ENCODE assay signal across 22 cellular contexts in the genomic region with DNA sequence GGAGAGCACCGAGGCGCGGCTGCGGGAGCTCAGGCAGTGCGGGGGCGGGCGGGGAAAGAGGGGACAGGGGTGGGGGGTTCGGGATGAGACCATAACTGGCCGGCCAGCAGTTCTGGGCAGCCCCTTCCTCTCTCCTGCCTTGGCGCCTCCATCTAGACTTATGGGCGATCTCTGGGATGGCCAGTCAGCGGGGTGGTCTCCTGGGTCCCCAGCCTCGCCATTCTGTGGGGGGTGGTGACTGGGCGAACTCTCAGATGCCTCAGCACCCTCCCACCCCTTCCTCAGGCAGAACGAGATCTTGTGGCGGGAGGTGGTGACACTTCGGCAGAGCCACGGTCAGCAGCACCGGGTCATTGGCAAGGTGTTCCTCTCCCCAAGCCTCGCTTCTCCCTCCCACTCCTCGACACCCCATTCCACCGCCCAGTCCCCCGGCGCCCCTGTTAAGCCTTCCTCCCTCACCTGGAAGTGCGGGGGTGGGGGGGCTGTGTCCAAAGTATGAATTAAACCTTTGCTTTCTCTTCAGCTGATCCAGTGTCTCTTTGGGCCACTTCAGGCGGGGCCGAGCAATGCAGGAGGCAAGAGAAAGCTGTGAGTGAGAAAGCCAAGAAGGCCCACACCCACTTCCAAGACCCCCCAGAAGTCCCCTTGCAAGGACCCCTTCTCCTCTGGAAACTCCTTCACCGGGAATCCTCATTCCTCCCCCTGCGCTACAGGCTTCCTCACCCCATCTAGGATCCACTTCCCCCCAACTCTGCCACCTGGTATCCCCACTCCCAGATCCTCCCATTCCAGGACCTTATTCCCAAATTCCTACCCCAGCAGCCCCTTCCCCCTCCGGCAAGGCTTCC. TPM values are rescaled to one million over a fixed set of nuclear protein-coding genes. Genes with fewer than 3 reads are reported as not detected.
DNase-seq lines count a peak whose midpoint lies in the region; ATAC-seq, FAIRE-seq and TF ChIP-seq lines count a peak whose summit lies in the region.
"Had no signal": no experiment of that assay in that cellular context is flagged by ENCODE, and none has a peak within 500 bp of the region (broad histone marks: within the 10 kb centered on the region; RNA-seq: fewer than 3 reads in every experiment).

No MANE protein-coding gene starts in this region.

- POLR2A ChIA-PET in IMR-90 (lab: Charles Lee; ENCODE audit: unreplicated experiment) = no interaction called here

- H3K9me1 ChIP-seq in IMR-90 (ENCODE audit: insufficient read depth, low read length) = peaks cover 12% of the 10 kb centered on the region

- H3K4me1 Mint-ChIP-seq in CD14-positive monocyte = peaks cover 48% of the 10 kb centered on the region
- peaks cover 14% of the 10 kb centered on the region for H3K4me1 Mint-ChIP-seq in neural crest cell

- no peak overlapping the region for H3K4me3 ChIP-seq in IMR-90 (ENCODE audit: insufficient read depth, low read depth, low read length)
- H3K4me3 ChIP-seq: SK-N-MC had no signal

- no peak for FAIRE-seq in GM12891 (lab: Jason Lieb, UNC)
- FAIRE-seq: bronchial epithelial cell, frontal cortex had no signal

- H3K23ac ChIP-seq in IMR-90 (ENCODE audit: low read depth, low read length) = no peak overlapping the region

- DNase-seq in CD14-positive monocyte (ENCODE audit: low spot score) (no peak), IMR-90 (no peak), ecto neural progenitor cell (ENCODE audit: low spot score) (peak; percentile 48), neural crest cell (ENCODE audit: low read depth, low spot score) (no peak), kidney glomerular epithelial cell (lab: John Stamatoyannopoulos, UW) (no peak), GM12891 (ENCODE audit: insufficient read length, low spot score) (no peak), AML-193 (lab: John Stamatoyannopoulos, UW) (no peak), NCI-H2107 treated with DMSO at 0.1 percent for 48 hours (lab: John Stamatoyannopoulos, UW; ENCODE audit: unreplicated experiment) (no peak)
- DNase-seq: activated CD4-positive, CD25-positive, alpha-beta regulatory T cell treated with anti-CD3 and anti-CD28 coated beads, Interleukin-2, amount 50 U/mL, for 72 hours; activated CD8-positive, alpha-beta memory T cell treated with anti-CD3 and anti-CD28 coated beads, Interleukin-2, amount 10 ng/mL, durations not matched to agents 7 days and 5 days; dorsolateral prefrontal cortex; left colon; NCI-H1105; NCI-H524; nephron progenitor cell; stimulated activated CD4-positive, alpha-beta T cell treated with anti-CD3 and anti-CD28 coated beads, Interleukin-4, amount 100 ng/mL, for 4 hours had no signal

- TF ChIP-seq RAD21 in IMR-90 (IDR thresholded peaks at IDR 0.05; ENCODE audit: low read length) = no peak

- ATAC-seq in IMR-90 (ENCODE audit: low read depth) = no peak
- ATAC-seq: activated CD8-positive, alpha-beta memory T cell treated with anti-CD3 and anti-CD28 coated beads, Interleukin-2, amount 10 ng/mL, durations not matched to agents 7 days and 5 days; left colon had no signal

- H3K27ac Mint-ChIP-seq in CD14-positive monocyte (peak overlapping the region in 1 of 7 donors; percentile 11), neural crest cell (ENCODE audit: unreplicated experiment) (no peak overlapping the region)
- H3K27ac Mint-ChIP-seq: activated CD8-positive, alpha-beta memory T cell treated with anti-CD3 and anti-CD28 coated beads, Interleukin-2, amount 10 ng/mL, durations not matched to agents 7 days and 5 days; activated T-helper 2 cell treated with anti-CD3 and anti-CD28 coated beads, Interferon-gamma antibody, Interleukin-2, Interleukin-4, amounts not matched to agents 10 μg/mL and 5 μg/mL and 100 μg/mL, durations not matched to agents 14 hours and 24 hours and 36 hours; mesothelial cell of epicardium; nephron progenitor cell; type B pancreatic cell had no signal

- H4K8ac ChIP-seq in IMR-90 (ENCODE audit: low read depth in 2 of 2, low read length in 2 of 2) = no peak overlapping the region

- in situ Hi-C loops in IMR-90 (cut with MboI; ENCODE audit: low sequenced_read_pairs) = no loop called here

- peaks cover 36% of the 10 kb centered on the region for H3K4me1 ChIP-seq in IMR-90 (ENCODE audit: control insufficient read depth, insufficient read depth, low read length)

- H2BK20ac ChIP-seq in IMR-90 (ENCODE audit: low read depth, low read length) = no peak overlapping the region

- peaks cover 69 to 92% (median 83%) of the 10 kb centered on the region in 3 donors for H3K27me3 Mint-ChIP-seq in CD14-positive monocyte (ENCODE audit: low read depth in 3 of 3)
- H3K27me3 Mint-ChIP-seq in neural crest cell (ENCODE audit: low read depth) = peaks cover 94% of the 10 kb centered on the region

- TF ChIP-seq POLR2A in IMR-90 (IDR thresholded peaks at IDR 0.05; ENCODE audit: low read depth, low read length) = no peak
- no peak for TF ChIP-seq POLR2A in GM12891 (IDR thresholded peaks at IDR 0.05; ENCODE audit: low read depth, low read length)

- no peaks in the 10 kb centered on the region for H4K20me1 ChIP-seq in IMR-90 (ENCODE audit: insufficient read depth, low read length)

- dilution Hi-C loops in IMR-90 (cut with HindIII; ENCODE audit: low sequenced_read_pairs, unreplicated experiment) = no loop called here

- no peak overlapping the region for H3K56ac ChIP-seq in IMR-90 (ENCODE audit: extremely low read depth, insufficient read depth, low read length)

- peak overlapping the region; percentile 55 for H2AK9ac ChIP-seq in IMR-90 (replicated peaks; ENCODE audit: low read depth, low read length, poor library complexity)

- intact Hi-C loops in CD14-positive monocyte (cut with micrococcal nuclease) (no loop called here), IMR-90 (cut with micrococcal nuclease) (no loop called here)

- WGBS in IMR-90 (ENCODE audit: extremely low coverage in 2 of 2, insufficient read length in 1 of 2), 2 experiments = 83% methylated on average over 2 of the region's 30 CpGs; no CpG with 5 or more reads in 1 of the 2 experiments

- no peak overlapping the region for H3K4me2 ChIP-seq in IMR-90 (ENCODE audit: low read depth, low read length)

- no peak overlapping the region for H2BK120ac ChIP-seq in IMR-90 (ENCODE audit: low read depth, low read length)

- no peak overlapping the region for H2BK5ac ChIP-seq in IMR-90 (ENCODE audit: low read depth, low read length, poor library complexity, severe bottlenecking)

- no peak for TF ChIP-seq CTCF in CD14-positive monocyte (IDR thresholded peaks at IDR 0.05)
- TF ChIP-seq CTCF in IMR-90 (conservative IDR thresholded peaks at IDR 0.05; ENCODE audit: low read depth, low read length) = no peak
- TF ChIP-seq CTCF in neural crest cell (conservative IDR thresholded peaks at IDR 0.05) = no peak

- no peak overlapping the region for H2AFZ ChIP-seq in IMR-90 (replicated peaks; ENCODE audit: low read length, poor library complexity)

- no peaks in the 10 kb centered on the region for H3K9me3 ChIP-seq in IMR-90 (ENCODE audit: control insufficient read depth, insufficient read depth, low read length)

- H2AK5ac ChIP-seq in IMR-90 (ENCODE audit: low read depth, low read length) = 0 out of 2 replicates have a peak overlapping the region, but pooled peaks have one; percentile 3

- peaks cover 5 to 16% of the 10 kb centered on the region in 2 experiments; a peak in 3 of 4 replicates for H3K79me1 ChIP-seq in IMR-90 (ENCODE audit: low read depth in 1 of 2, low read length in 2 of 2)

- no peak overlapping the region for H3K9ac ChIP-seq in IMR-90 (ENCODE audit: low read depth, low read length)

- no peak overlapping the region for H3K18ac ChIP-seq in IMR-90 (ENCODE audit: low read depth, low read length)

- H3K27ac ChIP-seq in IMR-90 (ENCODE audit: insufficient read depth, low read length) = no peak overlapping the region
- H3K27ac ChIP-seq: SK-N-MC had no signal

- H4K91ac ChIP-seq in IMR-90 (ENCODE audit: insufficient read depth, low read depth, low read length) = no peak overlapping the region

- peaks cover 3% of the 10 kb centered on the region; the same call in 1 of the 2 replicates for H3K36me3 ChIP-seq in IMR-90 (ENCODE audit: control insufficient read depth, insufficient read depth, low read length)

- H3K4me3 Mint-ChIP-seq in CD14-positive monocyte = peak overlapping the region; percentile 9 to 84
- peak overlapping the region; percentile 57 for H3K4me3 Mint-ChIP-seq in neural crest cell
- H3K4me3 Mint-ChIP-seq: activated CD8-positive, alpha-beta memory T cell treated with anti-CD3 and anti-CD28 coated beads, Interleukin-2, amount 10 ng/mL, durations not matched to agents 7 days and 5 days; nephron progenitor cell had no signal

- H3K4ac ChIP-seq in IMR-90 (ENCODE audit: low read depth, low read length) = no peak overlapping the region

- H3K9me3 Mint-ChIP-seq in CD14-positive monocyte = peaks cover 0 to 28% (median 14%) of the 10 kb centered on the region in 7 donors
- no peaks in the 10 kb centered on the region for H3K9me3 Mint-ChIP-seq in neural crest cell
- H3K9me3 Mint-ChIP-seq: activated T-helper 2 cell treated with anti-CD3 and anti-CD28 coated beads, Interferon-gamma antibody, Interleukin-2, Interleukin-4, amounts not matched to agents 10 μg/mL and 5 μg/mL and 100 μg/mL, durations not matched to agents 14 hours and 24 hours and 36 hours; mesothelial cell of epicardium; type B pancreatic cell had no signal

- H3K36me3 Mint-ChIP-seq in CD14-positive monocyte = peaks cover 16 to 18% of the 10 kb centered on the region in 2 donors
- no peaks in the 10 kb centered on the region for H3K36me3 Mint-ChIP-seq in neural crest cell (ENCODE audit: low read depth)
- H3K36me3 Mint-ChIP-seq: mesothelial cell of epicardium, type B pancreatic cell had no signal

- no peak overlapping the region for H2BK15ac ChIP-seq in IMR-90 (ENCODE audit: low read depth, low read length)

- H3K27me3 ChIP-seq in IMR-90 (ENCODE audit: control insufficient read depth, insufficient read depth, low read length) = peaks cover 24% of the 10 kb centered on the region; the same call in 1 of the 2 replicates

- CTCF ChIA-PET in IMR-90 (lab: Yijun Ruan, JAX) = no interaction called here

- no peak overlapping the region for H3K14ac ChIP-seq in IMR-90 (replicated peaks; ENCODE audit: low read depth, low read length)

- no peak overlapping the region for H4K5ac ChIP-seq in IMR-90 (ENCODE audit: low read depth, low read length)

- no TSS peak for BruUV-seq in IMR-90 (replicated peaks; lab: Mats Ljungman, UMichigan)

RNA-seq across cellular contexts. Expression of a gene that starts 1.7 kb away (rescaled TPM):
- not detected for polyA plus RNA-seq in CD14-positive monocyte
- 0.54 and 0.83 TPM in 2 replicates for total RNA-seq in IMR-90 (2012; rRNA removed)
- polyA plus RNA-seq in IMR-90 (2012; rRNA removed) = 6.7 and 7.5 TPM in 2 replicates
- polyA plus RNA-seq in IMR-90 (2012; cell fraction: cytosol; rRNA removed) = 0.50 and 2.0 TPM in 2 replicates
- polyA plus RNA-seq in IMR-90 (2012; cell fraction: nucleus; rRNA removed; ENCODE audit: low replicate concordance) = 125 and 166 TPM in 2 replicates
- 1.3 TPM in 1 of 2 replicates, not detected in the other for total RNA-seq in neural crest cell
- 13.0 TPM for polyA plus RNA-seq in GM12891 (2012; ENCODE audit: low read depth, missing spikeins)

RNA-seq across cellular contexts. Expression of a gene that starts 4.1 kb away (rescaled TPM):
- polyA plus RNA-seq in CD14-positive monocyte (1 to 10 TPM; 2.7 to 3.8 TPM), IMR-90 (2012; rRNA removed) (16.9 and 17.2 TPM in 2 replicates)
- total RNA-seq in IMR-90 (2012; rRNA removed) (5.0 and 6.1 TPM in 2 replicates), neural crest cell (4.5 and 5.8 TPM in 2 replicates)
- 17.3 and 24.9 TPM in 2 replicates for polyA plus RNA-seq in IMR-90 (2012; cell fraction: cytosol; rRNA removed)
- 60.1 and 82.3 TPM in 2 replicates for polyA plus RNA-seq in IMR-90 (2012; cell fraction: nucleus; rRNA removed; ENCODE audit: low replicate concordance)
- polyA plus RNA-seq in GM12891 (2012; ENCODE audit: low read depth, missing spikeins) = 10.3 TPM

RNA-seq across cellular contexts. Expression of a gene that starts 6.5 kb away (rescaled TPM):
- polyA plus RNA-seq in CD14-positive monocyte (1 to 10 TPM; 3.2 to 5.2 TPM), IMR-90 (2012; rRNA removed) (12.5 and 14.5 TPM in 2 replicates)
- total RNA-seq in IMR-90 (2012; rRNA removed) (1.9 and 2.3 TPM in 2 replicates), neural crest cell (0.44 TPM in 1 of 2 replicates, not detected in the other)
- 6.2 and 16.3 TPM in 2 replicates for polyA plus RNA-seq in IMR-90 (2012; cell fraction: cytosol; rRNA removed)
- 88.4 and 231 TPM in 2 replicates for polyA plus RNA-seq in IMR-90 (2012; cell fraction: nucleus; rRNA removed; ENCODE audit: low replicate concordance)
- 6.3 TPM for polyA plus RNA-seq in GM12891 (2012; ENCODE audit: low read depth, missing spikeins)

RNA-seq across cellular contexts. Expression of a gene that starts 6.5 kb away (rescaled TPM):
- polyA plus RNA-seq in CD14-positive monocyte (10 to 100 TPM; 35.8 to 46.2 TPM), IMR-90 (2012; rRNA removed) (14.6 and 18.6 TPM in 2 replicates)
- total RNA-seq in IMR-90 (2012; rRNA removed) (8.1 and 8.6 TPM in 2 replicates), neural crest cell (0.68 and 0.70 TPM in 2 replicates)
- polyA plus RNA-seq in IMR-90 (2012; cell fraction: cytosol; rRNA removed) = 24.3 and 38.7 TPM in 2 replicates
- polyA plus RNA-seq in IMR-90 (2012; cell fraction: nucleus; rRNA removed; ENCODE audit: low replicate concordance) = 32.6 and 82.1 TPM in 2 replicates
- 17.2 TPM for polyA plus RNA-seq in GM12891 (2012; ENCODE audit: low read depth, missing spikeins)

RNA-seq across cellular contexts. Expression of a gene that starts 15.5 kb away (rescaled TPM):
- polyA plus RNA-seq in CD14-positive monocyte (under 1 TPM; 0.10 to 0.20 TPM), IMR-90 (2012; rRNA removed) (12.0 and 13.3 TPM in 2 replicates)
- total RNA-seq in IMR-90 (2012; rRNA removed) (5.0 and 5.3 TPM in 2 replicates), neural crest cell (4.5 and 5.1 TPM in 2 replicates)
- polyA plus RNA-seq in IMR-90 (2012; cell fraction: cytosol; rRNA removed) = 19.3 and 27.2 TPM in 2 replicates
- polyA plus RNA-seq in IMR-90 (2012; cell fraction: nucleus; rRNA removed; ENCODE audit: low replicate concordance) = 18.2 and 30.1 TPM in 2 replicates
- 3.2 TPM for polyA plus RNA-seq in GM12891 (2012; ENCODE audit: low read depth, missing spikeins)
